ENCODE assay signal across 11 cellular contexts in genomic region chr3:114319453-114319852, GRCh38. TPM values are rescaled to one million over a fixed set of nuclear protein-coding genes. Genes with fewer than 3 reads are reported as not detected.
DNase-seq lines count a peak whose midpoint lies in the region; ATAC-seq and TF ChIP-seq lines count a peak whose summit lies in the region.
"Had no signal": no experiment of that assay in that cellular context is flagged by ENCODE, and none has a peak within 500 bp of the region (broad histone marks: within the 10 kb centered on the region; RNA-seq: fewer than 3 reads in every experiment).

No MANE protein-coding gene starts in this region.

- DNase-seq in AG08396 (ENCODE audit: low spot score) = peak; percentile 60
- peak; percentile 13 for DNase-seq in HEK293T (ENCODE audit: extremely low spot score)
- peak; percentile 5 for DNase-seq in NCI-H748 treated with DMSO at 0.1 percent for 48 hours (lab: John Stamatoyannopoulos, UW)
- peak; percentile 73 for DNase-seq in fibroblast of mammary gland (ENCODE audit: low read depth)
- DNase-seq in head of caudate nucleus = no peak
- DNase-seq in vagina (ENCODE audit: extremely low spot score in 2 of 2) = no peak
- DNase-seq in stimulated activated CD4-positive, alpha-beta T cell treated with anti-CD3 and anti-CD28 coated beads, Interleukin-4, amount 100 ng/mL, for 24 hours = no peak
- DNase-seq in Right ventricle myocardium superior = no peak
- DNase-seq: body of pancreas, DND-41 had no signal

- intact Hi-C loops in head of caudate nucleus (cut with DNase I) (no loop called here), vagina (cut with DNase I) (no loop called here), Right ventricle myocardium superior (cut with DNase I) (no loop called here)

- H3K4me3 ChIP-seq in fibroblast of mammary gland (ENCODE audit: control insufficient read depth, low read depth, low read length) = no peak overlapping the region
- H3K4me3 ChIP-seq in vagina = no peak overlapping the region
- H3K4me3 ChIP-seq: body of pancreas, K562 had no signal

- CTCF ChIA-PET in HEK293T (lab: Yijun Ruan, JAX) = no interaction called here

- no peaks in the 10 kb centered on the region for H3K9me3 ChIP-seq in vagina
- H3K9me3 ChIP-seq: body of pancreas had no signal

- H3K36me3 ChIP-seq in vagina = no peaks in the 10 kb centered on the region

- TF ChIP-seq POLR2A in vagina (IDR thresholded peaks at IDR 0.05) = no peak

- no peak for ATAC-seq in Right ventricle myocardium superior (ENCODE audit: poor library complexity)
- ATAC-seq: body of pancreas, K562 had no signal

- no peak for TF ChIP-seq CTCF in fibroblast of mammary gland (conservative IDR thresholded peaks at IDR 0.05; ENCODE audit: control insufficient read depth, insufficient read depth, low read depth, low read length)
- TF ChIP-seq CTCF in vagina (IDR thresholded peaks at IDR 0.05) = no peak

- no peak overlapping the region for H3K27ac ChIP-seq in vagina
- H3K27ac ChIP-seq: body of pancreas had no signal

- POLR2A ChIA-PET in HEK293T (lab: Yijun Ruan, JAX) = no interaction called here

- no peaks in the 10 kb centered on the region for H3K27me3 ChIP-seq in vagina
- H3K27me3 ChIP-seq: body of pancreas had no signal

- no peaks in the 10 kb centered on the region for H3K4me1 ChIP-seq in vagina
- H3K4me1 ChIP-seq: body of pancreas had no signal

TF ChIP-seq in HEK293T, 16 proteins besides CTCF, POLR2A, EP300 and RAD21:
- TF ChIP-seq NFRKB (IDR thresholded peaks at IDR 0.05) (no peak), ARNT (IDR thresholded peaks at IDR 0.05) (no peak), LEF1 (IDR thresholded peaks at IDR 0.05; ENCODE audit: borderline replicate concordance) (no peak), ZNF384 (IDR thresholded peaks at IDR 0.05) (no peak), FOXA1 (IDR thresholded peaks at IDR 0.05) (no peak), L3MBTL2 (conservative IDR thresholded peaks at IDR 0.05) (no peak), FOXM1 (IDR thresholded peaks at IDR 0.05; ENCODE audit: borderline replicate concordance) (no peak), ELF4 (IDR thresholded peaks at IDR 0.05) (no peak), SP1 (IDR thresholded peaks at IDR 0.05) (no peak)

RNA-seq across cellular contexts. Expression of gene TIGIT, which starts 25.6 kb away (rescaled TPM):
- total RNA-seq in vagina (8.6 TPM), Right ventricle myocardium superior (not detected)
- total RNA-seq: body of pancreas had no signal

Comparison
In these comparisons a context has a peak if more than half of its experiments do, and no peak if none do; other contexts are left out.
1. DNase-seq: peak in AG08396 (single experiment), HEK293T (single experiment), NCI-H748 treated with DMSO at 0.1 percent for 48 hours (single experiment) and fibroblast of mammary gland (single experiment); none in head of caudate nucleus (0 of 42), vagina (0 of 2), stimulated activated CD4-positive, alpha-beta T cell treated with anti-CD3 and anti-CD28 coated beads, Interleukin-4, amount 100 ng/mL, for 24 hours (single experiment) and Right ventricle myocardium superior (single experiment).